9 cellular contexts compared by ENCODE assay signal in genomic region chr15:33547876-33548275, GRCh38.
DNase-seq lines count a peak whose midpoint lies in the region; ATAC-seq and TF ChIP-seq lines count a peak whose summit lies in the region.
"Had no signal": no experiment of that assay in that cellular context is flagged by ENCODE, and none has a peak within 500 bp of the region (broad histone marks: within the 10 kb centered on the region; RNA-seq: fewer than 3 reads in every experiment).

No MANE protein-coding gene starts in this region.

- H3K4me3 Mint-ChIP-seq in activated CD4-positive, alpha-beta T cell treated with anti-CD3 and anti-CD28 coated beads, Interleukin-2, amount 10 ng/mL, durations not matched to agents 7 days and 5 days: no peak overlapping the region

- H4K20me1 ChIP-seq in smooth muscle cell (ENCODE audit: low read depth): no peaks in the 10 kb centered on the region

- H3K4me1 ChIP-seq in smooth muscle cell (ENCODE audit: low read depth): no peaks in the 10 kb centered on the region

- no peak overlapping the region for H3K27ac ChIP-seq in smooth muscle cell (ENCODE audit: low read depth)

- no peak overlapping the region for H3K9ac ChIP-seq in smooth muscle cell (ENCODE audit: low read depth)

- no peak overlapping the region for H3K27ac Mint-ChIP-seq in activated CD4-positive, alpha-beta T cell treated with anti-CD3 and anti-CD28 coated beads, Interleukin-2, amount 10 ng/mL, durations not matched to agents 7 days and 5 days
- H3K27ac Mint-ChIP-seq: activated naive CD4-positive, alpha-beta T cell treated with anti-CD3 and anti-CD28 coated beads, Interleukin-2, amount 50 U/mL, for 72 hours had no signal

- H3K9me3 Mint-ChIP-seq in activated CD4-positive, alpha-beta T cell treated with anti-CD3 and anti-CD28 coated beads, Interleukin-2, amount 10 ng/mL, durations not matched to agents 7 days and 5 days: no peaks in the 10 kb centered on the region

- peak; percentile 13 for DNase-seq in activated CD4-positive, alpha-beta T cell treated with anti-CD3 and anti-CD28 coated beads, Interleukin-2, amount 10 ng/mL, durations not matched to agents 7 days and 5 days
- no peak for DNase-seq in activated CD4-positive, alpha-beta T cell treated with anti-CD3 and anti-CD28 coated beads, Interleukin-2, amount 50 U/mL, for 4 hours
- DNase-seq in SK-MEL-5 (ENCODE audit: low read depth, low spot score) (peak; percentile 26), foreskin fibroblast (peak; percentile 5 to 14), smooth muscle cell (lab: John Stamatoyannopoulos, UW; ENCODE audit: unreplicated experiment) (peak; percentile 7), NCI-H146 treated with DMSO at 0.1 percent for 48 hours (lab: John Stamatoyannopoulos, UW; ENCODE audit: unreplicated experiment) (no peak), ureter (ENCODE audit: low spot score) (no peak)

- no peaks in the 10 kb centered on the region for H3F3A ChIP-seq in smooth muscle cell (ENCODE audit: low read depth)

- H3K4me1 Mint-ChIP-seq in activated CD4-positive, alpha-beta T cell treated with anti-CD3 and anti-CD28 coated beads, Interleukin-2, amount 10 ng/mL, durations not matched to agents 7 days and 5 days: no peaks in the 10 kb centered on the region

- no peaks in the 10 kb centered on the region for H3K79me2 ChIP-seq in smooth muscle cell (ENCODE audit: low read depth)

- no peaks in the 10 kb centered on the region for H3K36me3 ChIP-seq in smooth muscle cell (ENCODE audit: low read depth)

- 42% methylated on average over 5 of the region's 5 CpGs for WGBS in smooth muscle cell (ENCODE audit: low lambda C conversion rate)

- H2AFZ ChIP-seq in smooth muscle cell (ENCODE audit: low read depth): no peak overlapping the region

- no peaks in the 10 kb centered on the region for H3K9me3 ChIP-seq in smooth muscle cell (replicated peaks; ENCODE audit: low read depth)

- H3K4me3 ChIP-seq in foreskin fibroblast (ENCODE audit: low read depth in 1 of 2, low read length in 2 of 2) (no peak overlapping the region), smooth muscle cell (no peak overlapping the region)

- POLR2A ChIA-PET in activated CD4-positive, alpha-beta T cell treated with anti-CD3 and anti-CD28 coated beads, Interleukin-2, amount 10 ng/mL, durations not matched to agents 7 days and 5 days (lab: Charles Lee): no interaction called here

- no peak for ATAC-seq in HG02852 (IDR thresholded peaks at IDR 0.05; ENCODE audit: unreplicated experiment)
- ATAC-seq: activated naive CD4-positive, alpha-beta T cell treated with anti-CD3 and anti-CD28 coated beads, Interleukin-2, amount 50 U/mL, for 72 hours had no signal

- no peaks in the 10 kb centered on the region for H3K36me3 Mint-ChIP-seq in activated CD4-positive, alpha-beta T cell treated with anti-CD3 and anti-CD28 coated beads, Interleukin-2, amount 10 ng/mL, durations not matched to agents 7 days and 5 days (ENCODE audit: low read depth)
- H3K36me3 Mint-ChIP-seq: activated naive CD4-positive, alpha-beta T cell treated with anti-CD3 and anti-CD28 coated beads, Interleukin-2, amount 50 U/mL, for 72 hours had no signal

- H3K4me2 ChIP-seq in smooth muscle cell: no peak overlapping the region

- TF ChIP-seq CTCF in foreskin fibroblast (IDR thresholded peaks at IDR 0.05; ENCODE audit: low read depth, low read length) (no peak), smooth muscle cell (IDR thresholded peaks at IDR 0.05; ENCODE audit: borderline replicate concordance, insufficient read depth, poor library complexity, severe bottlenecking) (no peak)

- CTCF ChIA-PET in activated CD4-positive, alpha-beta T cell treated with anti-CD3 and anti-CD28 coated beads, Interleukin-2, amount 10 ng/mL, durations not matched to agents 7 days and 5 days (lab: Charles Lee): no interaction called here

- H3K27me3 Mint-ChIP-seq in activated CD4-positive, alpha-beta T cell treated with anti-CD3 and anti-CD28 coated beads, Interleukin-2, amount 10 ng/mL, durations not matched to agents 7 days and 5 days: no peaks in the 10 kb centered on the region

- in situ Hi-C loops in SK-MEL-5 (cut with HindIII; ENCODE audit: low pct_unique_long_range_greater_than_20kb, low sequenced_read_pairs): no loop called here

- no peaks in the 10 kb centered on the region for H3K27me3 ChIP-seq in smooth muscle cell (ENCODE audit: low read depth)

Comparison
In these comparisons a context has a peak if more than half of its experiments do, and no peak if none do; other contexts are left out.
1. DNase-seq: peak in activated CD4-positive, alpha-beta T cell treated with anti-CD3 and anti-CD28 coated beads, Interleukin-2, amount 10 ng/mL, durations not matched to agents 7 days and 5 days (single experiment), SK-MEL-5 (single experiment), foreskin fibroblast (2 of 2) and smooth muscle cell (single experiment); none in activated CD4-positive, alpha-beta T cell treated with anti-CD3 and anti-CD28 coated beads, Interleukin-2, amount 50 U/mL, for 4 hours (0 of 2), NCI-H146 treated with DMSO at 0.1 percent for 48 hours (single experiment) and ureter (single experiment).